In the genomic region with DNA sequence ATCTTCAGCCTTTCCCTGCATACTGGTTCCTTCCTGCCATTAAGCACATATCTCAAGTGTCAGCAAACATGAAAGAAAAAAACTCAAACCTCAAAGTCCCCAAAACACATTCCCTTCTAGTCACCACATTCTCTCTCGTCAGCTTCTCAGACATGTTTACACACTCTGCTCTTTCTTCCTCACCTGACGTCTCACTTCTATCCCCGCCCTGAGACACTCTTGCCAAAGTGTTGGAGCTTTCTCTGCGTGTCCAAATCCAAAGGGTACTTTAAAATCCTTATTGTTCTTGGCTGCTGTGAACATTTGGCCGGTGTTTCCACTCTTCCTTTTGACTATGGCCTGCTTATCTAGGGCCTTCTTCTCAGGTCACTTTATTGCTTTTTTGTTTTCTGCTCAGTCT, we compare ENCODE assay signal across 17 cellular contexts. TPM values are rescaled to one million over a fixed set of nuclear protein-coding genes. Genes with fewer than 3 reads are reported as not detected.
"Had no signal": no experiment of that assay in that cellular context is flagged by ENCODE, and none has a peak within 500 bp of the region (broad histone marks: within the 10 kb centered on the region; RNA-seq: fewer than 3 reads in every experiment).

No MANE protein-coding gene starts in this region.

- H3K36me3 Mint-ChIP-seq: naive thymus-derived CD8-positive, alpha-beta T cell had no signal

- H3K4me1 ChIP-seq: suprapubic skin, tibial artery had no signal

- H3K36me3 ChIP-seq: neutrophil, suprapubic skin, tibial artery had no signal

- H3K27ac Mint-ChIP-seq: naive thymus-derived CD8-positive, alpha-beta T cell had no signal

- H3K4me3 ChIP-seq: dorsolateral prefrontal cortex, mucosa of descending colon, skin epidermis, suprapubic skin, tibial artery had no signal

- H3K4me1 Mint-ChIP-seq: naive thymus-derived CD8-positive, alpha-beta T cell had no signal

- H3K27ac ChIP-seq: dorsolateral prefrontal cortex, neutrophil, skin epidermis, suprapubic skin, tibial artery had no signal

- ATAC-seq: left colon; mucosa of descending colon; naive thymus-derived CD8-positive, alpha-beta T cell; sciatic nerve had no signal

- H3K27me3 ChIP-seq: neutrophil, suprapubic skin, tibial artery had no signal

- DNase-seq: cortex of kidney; dorsolateral prefrontal cortex; effector CD8-positive, alpha-beta T cell; foreskin melanocyte; left colon; mucosa of descending colon; naive thymus-derived CD8-positive, alpha-beta T cell; stimulated activated naive CD4-positive, alpha-beta T cell treated with Interleukin-2 at 50 U/mL for 16 hours; tibial artery had no signal

- H3K9me3 ChIP-seq: neutrophil, suprapubic skin, tibial artery had no signal

- H3K4me3 Mint-ChIP-seq: naive thymus-derived CD8-positive, alpha-beta T cell had no signal

RNA-seq across cellular contexts. Expression of a gene that starts 47.9 kb away (rescaled TPM):
- total RNA-seq: naive thymus-derived CD8-positive, alpha-beta T cell; pulmonary artery endothelial cell; sciatic nerve; ureter had no signal
- polyA plus RNA-seq: esophagus; liver; naive thymus-derived CD8-positive, alpha-beta T cell had no signal
